In the genomic region with DNA sequence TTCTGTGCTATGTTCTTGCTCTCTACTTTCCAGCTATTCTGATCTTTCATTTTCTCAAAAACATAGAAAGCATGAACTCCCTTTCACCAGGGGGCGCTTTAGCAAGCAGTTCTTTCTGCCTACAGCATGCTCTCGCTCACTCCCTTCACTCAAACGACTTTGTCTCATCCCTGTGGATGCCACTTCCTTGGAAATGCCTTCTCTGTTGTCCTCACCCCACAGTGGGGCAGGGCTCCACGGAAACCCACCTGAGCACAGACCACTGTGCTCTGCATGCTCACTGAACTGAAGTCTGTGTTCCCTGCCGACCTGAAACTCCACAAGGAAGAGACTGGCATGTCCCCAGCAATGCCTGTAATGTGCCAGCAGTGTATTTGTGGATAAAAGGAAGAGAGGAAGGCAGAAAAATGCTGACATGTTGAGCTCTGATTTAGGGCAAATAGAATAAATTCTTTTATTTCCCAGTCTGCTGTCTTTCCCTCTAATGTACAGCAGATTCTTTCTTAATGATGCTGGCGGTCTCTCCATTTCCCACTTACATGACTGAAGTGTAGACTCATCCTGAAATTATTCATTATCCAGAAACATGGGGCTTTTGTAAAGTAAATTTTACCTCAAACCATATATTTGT, we compare ENCODE assay signal across 10 cellular contexts. TPM values are rescaled to one million over a fixed set of nuclear protein-coding genes. Genes with fewer than 3 reads are reported as not detected.
DNase-seq lines count a peak whose midpoint lies in the region; ATAC-seq and TF ChIP-seq lines count a peak whose summit lies in the region.
"Had no signal": no experiment of that assay in that cellular context is flagged by ENCODE, and none has a peak within 500 bp of the region (broad histone marks: within the 10 kb centered on the region; RNA-seq: fewer than 3 reads in every experiment).

No MANE protein-coding gene starts in this region.

- TF ChIP-seq RAD21 in liver (IDR thresholded peaks at IDR 0.05), result peak; percentile 74 to 77

- H4K20me1 ChIP-seq in OCI-LY3 (ENCODE audit: insufficient read depth, low read length), result no peaks in the 10 kb centered on the region

- DNase-seq in Ammon's horn (ENCODE audit: low spot score) (peak; percentile 43), GM13977 (ENCODE audit: low spot score) (peak; percentile 48), cerebellar cortex (ENCODE audit: low spot score) (peak; percentile 44)
- DNase-seq: naive B cell had no signal

- WGBS in liver, result 24% methylated on average over 6 of the region's 6 CpGs

- no peak for ATAC-seq in GM18520 (IDR thresholded peaks at IDR 0.05; ENCODE audit: unreplicated experiment)
- no peak for ATAC-seq in GM19467 (IDR thresholded peaks at IDR 0.05; ENCODE audit: unreplicated experiment)
- ATAC-seq in GM21526 (IDR thresholded peaks at IDR 0.05; ENCODE audit: low FRiP score, unreplicated experiment), result no peak

- peak overlapping the region; percentile 69 for H3K4me2 ChIP-seq in OCI-LY3 (ENCODE audit: low read length)

- peak overlapping the region; percentile 68 for H3K4me3 ChIP-seq in OCI-LY3 (ENCODE audit: low read length)
- no peak overlapping the region for H3K4me3 ChIP-seq in liver (ENCODE audit: low read depth in 1 of 3, low read length in 3 of 3)

- peak; percentile 69 for TF ChIP-seq CTCF in GM13977 (IDR thresholded peaks at IDR 0.05; ENCODE audit: extremely low read depth, insufficient read depth, missing control alignments)
- peak; percentile 72 for TF ChIP-seq CTCF in OCI-LY3 (IDR thresholded peaks at IDR 0.05; ENCODE audit: low read depth, low read length)
- TF ChIP-seq CTCF in liver (IDR thresholded peaks at IDR 0.05; ENCODE audit: low read depth, low read length, missing input control), result peak; percentile 36

- H3K27me3 ChIP-seq in OCI-LY3 (ENCODE audit: low read depth, low read length) (no peaks in the 10 kb centered on the region), liver (ENCODE audit: control insufficient read depth in 4 of 4, insufficient read depth in 4 of 4, low read length in 3 of 4) (peaks cover 0 to 4% (median 2%) of the 10 kb centered on the region in 4 donors)

- no peak overlapping the region for H3K27ac ChIP-seq in OCI-LY3 (ENCODE audit: low read length)
- no peak overlapping the region for H3K27ac ChIP-seq in liver (ENCODE audit: low read depth in 1 of 2, low read length in 2 of 2)

- H3K36me3 ChIP-seq in OCI-LY3 (replicated peaks; ENCODE audit: low read depth, low read length) (no peaks in the 10 kb centered on the region), liver (ENCODE audit: control insufficient read depth in 4 of 4, insufficient read depth in 3 of 4, low read depth in 1 of 4, low read length in 3 of 4) (no peaks in the 10 kb centered on the region)

- H2AFZ ChIP-seq in OCI-LY3 (ENCODE audit: low read depth, low read length), result peak overlapping the region; percentile 70

- no peaks in the 10 kb centered on the region for H3K79me2 ChIP-seq in OCI-LY3 (ENCODE audit: low read length)

- H3K9ac ChIP-seq in OCI-LY3 (ENCODE audit: low read length) (no peak overlapping the region), liver (ENCODE audit: low read depth in 1 of 2, low read length in 2 of 2) (no peak overlapping the region)

- in situ Hi-C loops in GM13977 (cut with MboI; ENCODE audit: low pct_unique_long_range_greater_than_20kb, low sequenced_read_pairs, unreplicated experiment), result no loop called here

- H3K4me1 ChIP-seq in OCI-LY3 (ENCODE audit: low read length) (no peaks in the 10 kb centered on the region), liver (ENCODE audit: control insufficient read depth in 4 of 4, insufficient read depth in 4 of 4, low read length in 3 of 4) (peaks cover 2 to 15% (median 6%) of the 10 kb centered on the region in 4 donors)

- H3K9me3 ChIP-seq in OCI-LY3 (ENCODE audit: insufficient read depth, low read length) (no peaks in the 10 kb centered on the region), liver (ENCODE audit: control insufficient read depth in 4 of 4, low read length in 3 of 4) (peaks cover 4 to 8% (median 7%) of the 10 kb centered on the region in 4 donors)

TF ChIP-seq in liver, 16 proteins besides CTCF, POLR2A, EP300 and RAD21:
- TF ChIP-seq YY1 (IDR thresholded peaks at IDR 0.05) (no peak), TAF1 (conservative IDR thresholded peaks at IDR 0.05) (no peak), NR2F2 (IDR thresholded peaks at IDR 0.05) (no peak), HNF4G (IDR thresholded peaks at IDR 0.05) (no peak), SP1 (IDR thresholded peaks at IDR 0.05) (no peak), RXRA (IDR thresholded peaks at IDR 0.05) (no peak), GABPA (IDR thresholded peaks at IDR 0.05 in 1 of 2, conservative IDR thresholded peaks at IDR 0.05 in 1 of 2) (no peak)
- TF ChIP-seq, protein P1, sequence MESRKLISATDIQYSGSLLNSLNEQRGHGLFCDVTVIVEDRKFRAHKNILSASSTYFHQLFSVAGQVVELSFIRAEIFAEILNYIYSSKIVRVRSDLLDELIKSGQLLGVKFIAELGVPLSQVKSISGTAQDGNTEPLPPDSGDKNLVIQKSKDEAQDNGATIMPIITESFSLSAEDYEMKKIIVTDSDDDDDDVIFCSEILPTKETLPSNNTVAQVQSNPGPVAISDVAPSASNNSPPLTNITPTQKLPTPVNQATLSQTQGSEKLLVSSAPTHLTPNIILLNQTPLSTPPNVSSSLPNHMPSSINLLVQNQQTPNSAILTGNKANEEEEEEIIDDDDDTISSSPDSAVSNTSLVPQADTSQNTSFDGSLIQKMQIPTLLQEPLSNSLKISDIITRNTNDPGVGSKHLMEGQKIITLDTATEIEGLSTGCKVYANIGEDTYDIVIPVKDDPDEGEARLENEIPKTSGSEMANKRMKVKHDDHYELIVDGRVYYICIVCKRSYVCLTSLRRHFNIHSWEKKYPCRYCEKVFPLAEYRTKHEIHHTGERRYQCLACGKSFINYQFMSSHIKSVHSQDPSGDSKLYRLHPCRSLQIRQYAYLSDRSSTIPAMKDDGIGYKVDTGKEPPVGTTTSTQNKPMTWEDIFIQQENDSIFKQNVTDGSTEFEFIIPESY (IDR thresholded peaks at IDR 0.05), result no peak

RNA-seq across cellular contexts. Expression of a gene that starts 4.9 kb away (rescaled TPM):
- under 1 TPM; 0.70 to 0.84 TPM for total RNA-seq in liver
- under 1 TPM; 0.13 to 0.35 TPM for polyA plus RNA-seq in liver
- polyA plus RNA-seq: IgD-negative memory B cell had no signal
